In genomic region chr12:89883630-89884364, GRCh38 we compare ENCODE assay signal across 10 cellular contexts.
DNase-seq lines count a peak whose midpoint lies in the region; ATAC-seq and TF ChIP-seq lines count a peak whose summit lies in the region.
"Had no signal": no experiment of that assay in that cellular context is flagged by ENCODE, and none has a peak within 500 bp of the region (broad histone marks: within the 10 kb centered on the region; RNA-seq: fewer than 3 reads in every experiment).

No MANE protein-coding gene starts in this region.

- H2AFZ ChIP-seq in osteoblast (ENCODE audit: low read length) (peak overlapping the region; percentile 31), PC-9 (no peak overlapping the region)

- H3K9me2 ChIP-seq in PC-9 (ENCODE audit: insufficient read depth): no peaks in the 10 kb centered on the region

- H3K4me1 ChIP-seq in HAP-1: peaks cover 15% of the 10 kb centered on the region
- peaks cover 6% of the 10 kb centered on the region for H3K4me1 ChIP-seq in osteoblast (ENCODE audit: insufficient read depth, low read length)
- no peaks in the 10 kb centered on the region for H3K4me1 ChIP-seq in PC-9 (replicated peaks; ENCODE audit: insufficient read depth)
- no peaks in the 10 kb centered on the region for H3K4me1 ChIP-seq in gastroesophageal sphincter

- H4K20me1 ChIP-seq in osteoblast (ENCODE audit: insufficient read depth, low read length) (no peaks in the 10 kb centered on the region), PC-9 (ENCODE audit: insufficient read depth) (no peaks in the 10 kb centered on the region)

- BruUV-seq in PC-9 (replicated peaks; lab: Mats Ljungman, UMichigan): no TSS peak

- DNase-seq in HAP-1 (ENCODE audit: low spot score in 2 of 2): peak; percentile 67 to 88
- DNase-seq in NCI-H2227 treated with DMSO at 0.1 percent for 48 hours (lab: John Stamatoyannopoulos, UW): peak; percentile 95
- DNase-seq in dermis blood vessel endothelial cell: peak; percentile 54
- peak; percentile 76 for DNase-seq in osteoblast (ENCODE audit: insufficient read length, low spot score, missing footprints)
- DNase-seq in PC-9: no peak
- DNase-seq in dedifferentiated amniotic fluid mesenchymal stem cell (ENCODE audit: extremely low spot score): no peak
- DNase-seq: activated naive CD4-positive, alpha-beta T cell treated with Interleukin-2 at 50 U/mL for 16 hours had no signal

- no peak for TF ChIP-seq POLR2A in gastroesophageal sphincter (IDR thresholded peaks at IDR 0.05)

- no peak overlapping the region for H3K4me2 ChIP-seq in osteoblast (ENCODE audit: insufficient read depth, low read length)
- H3K4me2 ChIP-seq in PC-9: no peak overlapping the region

- in situ Hi-C loops in HAP-1 (cut with MboI; ENCODE audit: low sequenced_read_pairs): no loop called here

- POLR2A ChIA-PET in PC-9 (lab: Charles Lee; ENCODE audit: unreplicated experiment): no interaction called here

- no peak overlapping the region for H3K4me3 ChIP-seq in HAP-1
- no peak overlapping the region for H3K4me3 ChIP-seq in osteoblast (ENCODE audit: insufficient read depth, low read length)
- H3K4me3 ChIP-seq in PC-9: no peak overlapping the region
- H3K4me3 ChIP-seq in gastroesophageal sphincter: no peak overlapping the region
- H3K4me3 ChIP-seq: lung had no signal

- ATAC-seq in gastroesophageal sphincter (no peak), GM19324 (IDR thresholded peaks at IDR 0.05; ENCODE audit: low FRiP score, unreplicated experiment) (no peak)

- H3K27ac ChIP-seq in osteoblast (ENCODE audit: low read depth, low read length) (no peak overlapping the region), PC-9 (no peak overlapping the region), gastroesophageal sphincter (no peak overlapping the region)

- H3F3A ChIP-seq in PC-9 (ENCODE audit: insufficient read depth, low read depth): no peaks in the 10 kb centered on the region

- H3K36me3 ChIP-seq in HAP-1 (replicated peaks) (no peaks in the 10 kb centered on the region), osteoblast (ENCODE audit: insufficient read depth, low read length) (no peaks in the 10 kb centered on the region), PC-9 (ENCODE audit: low read depth) (no peaks in the 10 kb centered on the region), gastroesophageal sphincter (no peaks in the 10 kb centered on the region)

- 51 to 95% methylated on average over 4 of the region's 4 CpGs for WGBS in gastroesophageal sphincter (ENCODE audit: low coverage in 1 of 2), 2 donors

- H3K9me3 ChIP-seq in HAP-1 (no peaks in the 10 kb centered on the region), osteoblast (ENCODE audit: low read depth, low read length) (no peaks in the 10 kb centered on the region), PC-9 (ENCODE audit: insufficient read depth, low read depth) (0 out of 2 replicates have a peak, but pooled peaks cover under 1% of the 10 kb centered on the region), gastroesophageal sphincter (no peaks in the 10 kb centered on the region)

- no peak for TF ChIP-seq CTCF in osteoblast (IDR thresholded peaks at IDR 0.05; ENCODE audit: extremely low read depth, low read depth, low read length)
- no peak for TF ChIP-seq CTCF in PC-9 (conservative IDR thresholded peaks at IDR 0.05)
- TF ChIP-seq CTCF in gastroesophageal sphincter (IDR thresholded peaks at IDR 0.05): no peak

- CTCF ChIA-PET in PC-9 (lab: Charles Lee): interaction anchor here (0.6 kb wide), 2 partner anchors 80 to 1450 kb away, joined by 3 to 4 read pairs; no protein-coding TSS in a partner anchor

- H3K79me2 ChIP-seq in osteoblast (ENCODE audit: insufficient read depth, low read length): no peaks in the 10 kb centered on the region
- H3K79me2 ChIP-seq in PC-9 (ENCODE audit: low read depth): no peaks in the 10 kb centered on the region

- H3K27me3 ChIP-seq in HAP-1 (ENCODE audit: low read depth) (peaks cover 12% of the 10 kb centered on the region), osteoblast (ENCODE audit: insufficient read depth, low read length) (no peaks in the 10 kb centered on the region), PC-9 (ENCODE audit: insufficient read depth, low read depth) (no peaks in the 10 kb centered on the region), gastroesophageal sphincter (no peaks in the 10 kb centered on the region)

- no peak for TF ChIP-seq EP300 in gastroesophageal sphincter (IDR thresholded peaks at IDR 0.05)

- intact Hi-C loops in PC-9 (cut with micrococcal nuclease; ENCODE audit: unreplicated experiment): no loop called here

Comparison
In these comparisons a context has a peak if more than half of its experiments do, and no peak if none do; other contexts are left out.
1. DNase-seq: peak in HAP-1 (2 of 2), NCI-H2227 treated with DMSO at 0.1 percent for 48 hours (single experiment), dermis blood vessel endothelial cell (single experiment) and osteoblast (single experiment); none in PC-9 (0 of 2) and dedifferentiated amniotic fluid mesenchymal stem cell (single experiment).